Comparison of ENCODE assay signal across 8 cellular contexts in the genomic region with DNA sequence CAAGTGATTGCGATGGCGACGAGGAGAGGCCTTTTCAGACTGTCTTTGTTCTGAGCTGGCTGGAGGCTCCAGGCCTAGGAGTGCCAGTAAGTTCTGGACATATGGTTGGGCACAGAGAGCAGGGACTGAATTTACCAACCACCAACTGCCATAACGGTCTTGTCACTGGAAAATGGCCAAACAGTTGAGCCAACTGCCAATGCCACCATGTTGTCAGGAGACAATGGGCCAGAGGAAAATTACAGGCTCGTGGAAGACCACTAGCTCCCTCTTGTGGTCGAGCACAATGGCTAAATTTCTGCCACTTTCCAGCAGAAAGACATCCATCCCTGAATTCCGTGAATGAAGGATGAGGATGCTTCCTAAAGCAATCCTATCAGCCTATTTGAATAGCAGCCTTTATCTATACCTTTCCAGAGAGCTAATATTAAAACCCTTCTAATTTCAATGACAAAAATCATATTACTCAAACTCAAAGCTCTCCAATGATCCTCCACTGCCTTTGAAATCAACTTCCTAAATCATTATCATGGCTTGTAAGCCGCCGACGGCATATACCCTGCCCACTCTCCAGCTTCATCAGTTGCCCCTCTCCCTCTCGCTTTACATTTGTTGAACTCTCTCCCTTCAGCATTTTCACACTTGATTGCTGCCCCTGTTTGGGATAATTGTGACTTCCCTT.
A peak's percentile ranks its signal among the peaks of the same experiment; 100 is the strongest.
DNase-seq lines count a peak whose midpoint lies in the region; ATAC-seq and TF ChIP-seq lines count a peak whose summit lies in the region.

No MANE protein-coding gene starts in this region.

- peaks cover 4% of the 10 kb centered on the region for H3K27me3 ChIP-seq in foreskin keratinocyte

- ATAC-seq in foreskin keratinocyte: no peak
- ATAC-seq in HG03025 (IDR thresholded peaks at IDR 0.05; ENCODE audit: low FRiP score, unreplicated experiment): no peak

- H3K27ac ChIP-seq in foreskin keratinocyte: no peak overlapping the region

- TF ChIP-seq CTCF in GM12874 (IDR thresholded peaks at IDR 0.05; ENCODE audit: insufficient read depth, low read depth, low read length) (peak; percentile 72), foreskin keratinocyte (conservative IDR thresholded peaks at IDR 0.05) (peak; percentile 86)

- DNase-seq in AG08395 (ENCODE audit: low spot score): peak; percentile 56
- DNase-seq in NCI-H2196 treated with DMSO at 0.1 percent for 48 hours (lab: John Stamatoyannopoulos, UW; ENCODE audit: unreplicated experiment): peak; percentile 60
- DNase-seq in activated T-cell treated with anti-CD3 and anti-CD28 coated beads for 4 hours: peak; percentile 14
- peak in 1 of 2 donors; percentile 32 for DNase-seq in foreskin keratinocyte
- DNase-seq in pons (ENCODE audit: low spot score): peak; percentile 87
- DNase-seq in NCI-H187 (lab: John Stamatoyannopoulos, UW): no peak

- peaks cover 7% of the 10 kb centered on the region for H3K4me1 ChIP-seq in foreskin keratinocyte

Comparison
In these comparisons a context has a peak if more than half of its experiments do, and no peak if none do; other contexts are left out.
1. DNase-seq: peak in AG08395 (single experiment), NCI-H2196 treated with DMSO at 0.1 percent for 48 hours (single experiment), activated T-cell treated with anti-CD3 and anti-CD28 coated beads for 4 hours (single experiment) and pons (single experiment); none in NCI-H187 (0 of 2).